Comparison of ENCODE assay signal across 9 cellular contexts in genomic region chr12:55730447-55730820, GRCh38. TPM values are rescaled to one million over a fixed set of nuclear protein-coding genes. Genes with fewer than 3 reads are reported as not detected.
DNase-seq lines count a peak whose midpoint lies in the region; ATAC-seq and TF ChIP-seq lines count a peak whose summit lies in the region.
"Had no signal": no experiment of that assay in that cellular context is flagged by ENCODE, and none has a peak within 500 bp of the region (broad histone marks: within the 10 kb centered on the region; RNA-seq: fewer than 3 reads in every experiment).

No MANE protein-coding gene starts in this region.

- TF ChIP-seq CTCF in kidney epithelial cell (IDR thresholded peaks at IDR 0.05; ENCODE audit: insufficient read depth, low read length, poor library complexity, severe bottlenecking) (no peak), thoracic aorta (IDR thresholded peaks at IDR 0.05) (no peak)

- peak overlapping the region; percentile 97 for H3K4me3 ChIP-seq in adipocyte (ENCODE audit: low read length)
- H3K4me3 ChIP-seq in kidney epithelial cell (ENCODE audit: low read depth, low read length) = peak overlapping the region; percentile 85
- peak overlapping the region; percentile 95 for H3K4me3 ChIP-seq in thoracic aorta

- no peak for ATAC-seq in thoracic aorta (ENCODE audit: insufficient number of reproducible peaks, low FRiP score, low read depth)

- H3K27me3 Mint-ChIP-seq in activated T-cell treated with anti-CD3 and anti-CD28 coated beads, Interleukin-2, amount 50 U/mL, for 24 hours = no peaks in the 10 kb centered on the region

- H3K27me3 ChIP-seq in adipocyte (replicated peaks; ENCODE audit: control insufficient read depth, insufficient read depth, low read length) (no peaks in the 10 kb centered on the region), kidney epithelial cell (ENCODE audit: control insufficient read depth, insufficient read depth, low read length) (no peaks in the 10 kb centered on the region), thoracic aorta (replicated peaks; ENCODE audit: insufficient read depth) (no peaks in the 10 kb centered on the region)

- H3K4me1 ChIP-seq in adipocyte (ENCODE audit: control insufficient read depth, insufficient read depth, low read length) (peaks cover 33% of the 10 kb centered on the region), thoracic aorta (ENCODE audit: control insufficient read depth in 1 of 2, low read depth in 2 of 2) (peaks cover 23 to 39% of the 10 kb centered on the region in 2 donors)

- H3K4me1 Mint-ChIP-seq in activated T-cell treated with anti-CD3 and anti-CD28 coated beads, Interleukin-2, amount 50 U/mL, for 24 hours (ENCODE audit: low read depth) = peaks cover 41% of the 10 kb centered on the region

- no peaks in the 10 kb centered on the region for H3K9me3 ChIP-seq in adipocyte (ENCODE audit: control insufficient read depth, low read length)
- no peaks in the 10 kb centered on the region for H3K9me3 ChIP-seq in thoracic aorta

- H3K36me3 ChIP-seq in adipocyte (ENCODE audit: control insufficient read depth, insufficient read depth, low read length, severe bottlenecking) (peaks cover 16% of the 10 kb centered on the region), kidney epithelial cell (ENCODE audit: control insufficient read depth, insufficient read depth, low read length) (no peaks in the 10 kb centered on the region), thoracic aorta (peaks cover 12% of the 10 kb centered on the region)

- POLR2A ChIA-PET in HEK293T (lab: Yijun Ruan, JAX) = interaction anchor here (1.4 to 3.1 kb wide), 6 partner anchors 7 to 87 kb away, joined by 4 to 30 read pairs (median 12); partner anchors contain the start of genes BLOC1S1, GDF11, ORMDL2 and RDH5

- peak overlapping the region; percentile 98 to 100 for H3K27ac ChIP-seq in thoracic aorta

- H3K36me3 Mint-ChIP-seq in activated T-cell treated with anti-CD3 and anti-CD28 coated beads, Interleukin-2, amount 50 U/mL, for 24 hours (ENCODE audit: low read depth) = peaks cover 35% of the 10 kb centered on the region

- H3K27ac Mint-ChIP-seq in activated T-cell treated with anti-CD3 and anti-CD28 coated beads, Interleukin-2, amount 50 U/mL, for 24 hours = peak overlapping the region; percentile 95

- peak overlapping the region; percentile 99 for H3K9ac ChIP-seq in adipocyte (ENCODE audit: low read length)

- CTCF ChIA-PET in HEK293T (lab: Yijun Ruan, JAX) = interaction anchor here (2.1 kb wide), 1 partner anchor 8 kb away, joined by 10 read pairs; no protein-coding TSS in a partner anchor

- H3K4me3 Mint-ChIP-seq in activated T-cell treated with anti-CD3 and anti-CD28 coated beads, Interleukin-2, amount 50 U/mL, for 24 hours = peak overlapping the region; percentile 86

- no peak for DNase-seq in activated T-cell treated with anti-CD3 and anti-CD28 coated beads, Interleukin-2, amount 50 U/mL, for 24 hours
- DNase-seq in activated T-cell treated with anti-CD3 and anti-CD28 coated beads for 4 hours (no peak), adipocyte (ENCODE audit: low read depth) (no peak), kidney epithelial cell (ENCODE audit: low read depth) (no peak), thoracic aorta (ENCODE audit: low spot score) (no peak), NCI-H146 (lab: John Stamatoyannopoulos, UW) (no peak), putamen (ENCODE audit: low spot score) (no peak), HEK293T (ENCODE audit: extremely low spot score) (no peak)
- DNase-seq: stimulated activated naive CD4-positive, alpha-beta T cell treated with Interleukin-2 at 50 U/mL for 16 hours had no signal

- H3K9me3 Mint-ChIP-seq in activated T-cell treated with anti-CD3 and anti-CD28 coated beads, Interleukin-2, amount 50 U/mL, for 24 hours = no peaks in the 10 kb centered on the region

TF ChIP-seq in HEK293T, 16 proteins besides CTCF, POLR2A, EP300 and RAD21:
- TF ChIP-seq BHLHE40 (IDR thresholded peaks at IDR 0.05; ENCODE audit: borderline replicate concordance) (no peak), FOXM1 (IDR thresholded peaks at IDR 0.05; ENCODE audit: borderline replicate concordance) (no peak), CTBP1 (IDR thresholded peaks at IDR 0.05; ENCODE audit: borderline replicate concordance) (no peak), ELF4 (IDR thresholded peaks at IDR 0.05) (no peak), SUZ12 (IDR thresholded peaks at IDR 0.05) (no peak), LEF1 (IDR thresholded peaks at IDR 0.05; ENCODE audit: borderline replicate concordance) (no peak), ARNT (IDR thresholded peaks at IDR 0.05) (no peak), FOXK2 (IDR thresholded peaks at IDR 0.05) (no peak), TARDBP (IDR thresholded peaks at IDR 0.05) (no peak), FOXA1 (IDR thresholded peaks at IDR 0.05) (no peak), NFRKB (IDR thresholded peaks at IDR 0.05) (no peak), ZNF384 (IDR thresholded peaks at IDR 0.05) (no peak), HDGF (IDR thresholded peaks at IDR 0.05; ENCODE audit: borderline replicate concordance) (no peak), SP1 (IDR thresholded peaks at IDR 0.05) (no peak), L3MBTL2 (conservative IDR thresholded peaks at IDR 0.05) (no peak)
- TF ChIP-seq, protein P1, sequence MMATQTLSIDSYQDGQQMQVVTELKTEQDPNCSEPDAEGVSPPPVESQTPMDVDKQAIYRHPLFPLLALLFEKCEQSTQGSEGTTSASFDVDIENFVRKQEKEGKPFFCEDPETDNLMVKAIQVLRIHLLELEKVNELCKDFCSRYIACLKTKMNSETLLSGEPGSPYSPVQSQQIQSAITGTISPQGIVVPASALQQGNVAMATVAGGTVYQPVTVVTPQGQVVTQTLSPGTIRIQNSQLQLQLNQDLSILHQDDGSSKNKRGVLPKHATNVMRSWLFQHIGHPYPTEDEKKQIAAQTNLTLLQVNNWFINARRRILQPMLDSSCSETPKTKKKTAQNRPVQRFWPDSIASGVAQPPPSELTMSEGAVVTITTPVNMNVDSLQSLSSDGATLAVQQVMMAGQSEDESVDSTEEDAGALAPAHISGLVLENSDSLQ (IDR thresholded peaks at IDR 0.05) = no peak

RNA-seq across cellular contexts. Expression of gene CD63, which starts 1.6 kb away (rescaled TPM):
- 1,013 and 1,149 TPM in 2 replicates for total RNA-seq in kidney epithelial cell
- 100 to 1,000 TPM; 615 to 776 TPM for total RNA-seq in thoracic aorta

RNA-seq across cellular contexts. Expression of gene RDH5, which starts 10.2 kb away (rescaled TPM):
- total RNA-seq in kidney epithelial cell (3.6 and 4.7 TPM in 2 replicates), thoracic aorta (10 to 100 TPM; 24.4 to 29.5 TPM)

RNA-seq across cellular contexts. Expression of gene GDF11, which starts 12.5 kb away (rescaled TPM):
- 5.4 and 10.7 TPM in 2 replicates for total RNA-seq in kidney epithelial cell
- total RNA-seq in thoracic aorta = 1 to 10 TPM; 3.0 to 9.7 TPM

RNA-seq across cellular contexts. Expression of gene BLOC1S1, which starts 14.6 kb away (rescaled TPM):
- 109 and 131 TPM in 2 replicates for total RNA-seq in kidney epithelial cell
- 100 to 1,000 TPM; 113 to 117 TPM for total RNA-seq in thoracic aorta

RNA-seq across cellular contexts. Expression of gene ITGA7, which starts 22.7 kb away (rescaled TPM):
- 2.0 and 6.4 TPM in 2 replicates for total RNA-seq in kidney epithelial cell
- total RNA-seq in thoracic aorta = 100 to 1,000 TPM; 285 to 317 TPM
